21 cellular contexts compared by ENCODE assay signal in the genomic region with DNA sequence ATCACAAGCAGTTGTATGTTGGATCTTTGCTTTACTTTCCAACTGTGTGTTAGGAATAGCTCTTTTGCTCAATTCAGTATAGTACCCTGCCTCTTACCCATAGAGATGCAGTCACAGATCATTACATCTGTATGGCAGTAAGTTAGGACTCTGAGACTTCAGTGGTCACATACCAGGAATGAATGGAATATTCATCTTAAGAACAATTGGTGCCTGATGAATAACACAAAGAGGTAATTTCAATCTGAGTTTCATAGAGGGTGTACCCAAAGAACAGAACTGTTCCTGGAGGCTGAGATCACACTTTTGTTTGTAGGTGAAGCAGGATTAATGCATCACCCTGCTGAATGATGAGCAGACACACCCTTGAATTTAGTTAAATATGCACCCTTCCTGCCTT. TPM values are rescaled to one million over a fixed set of nuclear protein-coding genes. Genes with fewer than 3 reads are reported as not detected.
DNase-seq lines count a peak whose midpoint lies in the region; ATAC-seq, FAIRE-seq and TF ChIP-seq lines count a peak whose summit lies in the region.
"Had no signal": no experiment of that assay in that cellular context is flagged by ENCODE, and none has a peak within 500 bp of the region (broad histone marks: within the 10 kb centered on the region; RNA-seq: fewer than 3 reads in every experiment).

No MANE protein-coding gene starts in this region.

- H3K4me3 Mint-ChIP-seq in Caco-2 (ENCODE audit: unreplicated experiment) = no peak overlapping the region
- H3K4me3 Mint-ChIP-seq in activated naive CD8-positive, alpha-beta T cell treated with anti-CD3 and anti-CD28 coated beads for 36 hours = no peak overlapping the region
- H3K4me3 Mint-ChIP-seq: B cell; CD4-positive, alpha-beta T cell had no signal

- no peaks in the 10 kb centered on the region for H3K27me3 Mint-ChIP-seq in Caco-2 (ENCODE audit: insufficient read depth, unreplicated experiment)
- peaks cover 16% of the 10 kb centered on the region for H3K27me3 Mint-ChIP-seq in activated naive CD8-positive, alpha-beta T cell treated with anti-CD3 and anti-CD28 coated beads for 36 hours
- H3K27me3 Mint-ChIP-seq: B cell; CD4-positive, alpha-beta T cell had no signal

- H2AFZ ChIP-seq in K562 (ENCODE audit: low read depth, low read length) = peak overlapping the region; percentile 54

- H3K36me3 Mint-ChIP-seq in Caco-2 (ENCODE audit: insufficient read depth, unreplicated experiment) = no peaks in the 10 kb centered on the region
- H3K36me3 Mint-ChIP-seq in activated naive CD8-positive, alpha-beta T cell treated with anti-CD3 and anti-CD28 coated beads for 36 hours = no peaks in the 10 kb centered on the region

- H3K36me3 ChIP-seq in K562 (ENCODE audit: control insufficient read depth, insufficient read depth, low read length) = no peaks in the 10 kb centered on the region
- no peaks in the 10 kb centered on the region for H3K36me3 ChIP-seq in kidney epithelial cell (ENCODE audit: control insufficient read depth, insufficient read depth, low read length)
- H3K36me3 ChIP-seq in Caco-2 (ENCODE audit: control insufficient read depth, insufficient read depth, low read length) = no peaks in the 10 kb centered on the region

- POLR2A ChIA-PET in K562 (lab: Yijun Ruan, JAX) (interaction anchor here (1.1 to 1.3 kb wide), 2 partner anchors 9 to 30 kb away, joined by 3 read pairs; no protein-coding TSS in a partner anchor), Caco-2 (lab: Charles Lee) (no interaction called here)

- CTCF ChIA-PET in K562 (lab: Yijun Ruan, JAX; ENCODE audit: low intra/inter-chr PET ratio) = no interaction called here
- CTCF ChIA-PET in Caco-2 (lab: Charles Lee) = no interaction called here

- ATAC-seq in K562 (no peak), HG02852 (IDR thresholded peaks at IDR 0.05; ENCODE audit: unreplicated experiment) (no peak), right cardiac atrium (no peak)
- ATAC-seq: Panc1 had no signal

- H3K9me1 ChIP-seq in K562 (ENCODE audit: control insufficient read depth, insufficient read depth, low read length) = no peaks in the 10 kb centered on the region

- intact Hi-C loops in K562 (cut with micrococcal nuclease) = no loop called here
- intact Hi-C loops in Caco-2 (cut with micrococcal nuclease; ENCODE audit: unreplicated experiment) = no loop called here
- intact Hi-C loops in right cardiac atrium (cut with DNase I) = no loop called here

- no peak overlapping the region for H3K27ac Mint-ChIP-seq in Caco-2 (ENCODE audit: unreplicated experiment)
- H3K27ac Mint-ChIP-seq in activated naive CD8-positive, alpha-beta T cell treated with anti-CD3 and anti-CD28 coated beads for 36 hours = no peak overlapping the region
- H3K27ac Mint-ChIP-seq: B cell; CD4-positive, alpha-beta T cell had no signal

- TF ChIP-seq POLR2A in K562 (conservative IDR thresholded peaks at IDR 0.05) = no peak

- H3K9me3 Mint-ChIP-seq in Caco-2 (ENCODE audit: unreplicated experiment) = no peaks in the 10 kb centered on the region
- H3K9me3 Mint-ChIP-seq in activated naive CD8-positive, alpha-beta T cell treated with anti-CD3 and anti-CD28 coated beads for 36 hours = no peaks in the 10 kb centered on the region
- H3K9me3 Mint-ChIP-seq: CD4-positive, alpha-beta T cell had no signal

- no peaks in the 10 kb centered on the region; a peak in 1 of 5 replicates for H3K4me1 ChIP-seq in K562 (replicated peaks in 1 of 2; ENCODE audit: control insufficient read depth in 2 of 2, insufficient read depth in 2 of 2, low read length in 2 of 2)
- no peaks in the 10 kb centered on the region for H3K4me1 ChIP-seq in Caco-2
- no peaks in the 10 kb centered on the region for H3K4me1 ChIP-seq in right cardiac atrium (ENCODE audit: control insufficient read depth, insufficient read depth, low read length)

- no peak for TF ChIP-seq EP300 in K562 (IDR thresholded peaks at IDR 0.05; ENCODE audit: low read length)

- H3K79me2 ChIP-seq in K562 (ENCODE audit: control insufficient read depth, insufficient read depth, low read length) = no peaks in the 10 kb centered on the region

- TF ChIP-seq RAD21 in K562 (CRISPR knock-in tag; conservative IDR thresholded peaks at IDR 0.05 in 1 of 2, IDR thresholded peaks at IDR 0.05 in 1 of 2) = no peak

- H3K27ac ChIP-seq in K562 (ENCODE audit: extremely low read depth, low read depth, low read length) (no peak overlapping the region), right cardiac atrium (ENCODE audit: low read length) (no peak overlapping the region)

- H3K4me2 ChIP-seq in K562 (ENCODE audit: insufficient read depth, low read length) = no peak overlapping the region

- no TSS peak for BruUV-seq in K562 (replicated peaks; lab: Mats Ljungman, UMichigan)
- BruUV-seq in Caco-2 (replicated peaks; lab: Mats Ljungman, UMichigan) = no TSS peak

- DNase-seq in EH (ENCODE audit: low read depth) (peak; percentile 31), NCI-H345 (lab: John Stamatoyannopoulos, UW) (peak; percentile 13), K562 (ENCODE audit: extremely low read depth in 1 of 4, low spot score in 3 of 4) (peak in 1 of 4 experiments; percentile 6), kidney epithelial cell (ENCODE audit: low read depth) (peak; percentile 34), Caco-2 (no peak), right cardiac atrium (no peak)
- DNase-seq in activated naive CD8-positive, alpha-beta T cell treated with anti-CD3 and anti-CD28 coated beads for 36 hours = no peak
- DNase-seq: CD4-positive, alpha-beta T cell; DMS79 treated with DMSO at 0.1 percent for 48 hours; GDM1; GOT3; IMR-90; MV-4-11; NCI-H1436; NCI-H2081 treated with DMSO at 0.1 percent for 48 hours; NCI-H226; SHP77 had no signal

- in situ Hi-C loops in K562 (cut with MboI) = no loop called here

- no peaks in the 10 kb centered on the region for H3K9me3 ChIP-seq in K562 (replicated peaks; ENCODE audit: control insufficient read depth, insufficient read depth, low read depth, low read length)
- no peaks in the 10 kb centered on the region for H3K9me3 ChIP-seq in Caco-2
- H3K9me3 ChIP-seq in right cardiac atrium (ENCODE audit: control insufficient read depth, low read length) = no peaks in the 10 kb centered on the region

- H3K27me3 ChIP-seq in K562 (ENCODE audit: control insufficient read depth in 2 of 2, insufficient read depth in 2 of 2, low read length in 2 of 2) = no peaks in the 10 kb centered on the region
- no peaks in the 10 kb centered on the region for H3K27me3 ChIP-seq in kidney epithelial cell (ENCODE audit: control insufficient read depth, insufficient read depth, low read length)
- no peaks in the 10 kb centered on the region for H3K27me3 ChIP-seq in Caco-2 (replicated peaks; ENCODE audit: control insufficient read depth, insufficient read depth, low read length)
- no peaks in the 10 kb centered on the region for H3K27me3 ChIP-seq in right cardiac atrium (ENCODE audit: control insufficient read depth, insufficient read depth)

- TF ChIP-seq CTCF in K562 (IDR thresholded peaks at IDR 0.05 in 2 of 3, conservative IDR thresholded peaks at IDR 0.05 in 1 of 3; ENCODE audit: insufficient read depth in 2 of 3, low read depth in 1 of 3, low read length in 3 of 3) (no peak), kidney epithelial cell (IDR thresholded peaks at IDR 0.05; ENCODE audit: insufficient read depth, low read length, poor library complexity, severe bottlenecking) (no peak), Caco-2 (IDR thresholded peaks at IDR 0.05; ENCODE audit: insufficient read depth in 1 of 2, low read depth in 1 of 2, low read length in 1 of 2, severe bottlenecking in 1 of 2, unreplicated experiment in 1 of 2) (no peak)

- H3K4me1 Mint-ChIP-seq in Caco-2 (ENCODE audit: low read depth, unreplicated experiment) = no peaks in the 10 kb centered on the region
- no peaks in the 10 kb centered on the region for H3K4me1 Mint-ChIP-seq in activated naive CD8-positive, alpha-beta T cell treated with anti-CD3 and anti-CD28 coated beads for 36 hours
- H3K4me1 Mint-ChIP-seq: B cell had no signal

- H4K20me1 ChIP-seq in K562 (replicated peaks; ENCODE audit: control insufficient read depth, insufficient read depth, low read length) = no peaks in the 10 kb centered on the region

- no peak for FAIRE-seq in K562 (lab: Jason Lieb, UNC)
- FAIRE-seq: D721Med had no signal

- no peak overlapping the region for H3K9ac ChIP-seq in K562 (ENCODE audit: insufficient read depth in 1 of 2, low read depth in 2 of 2, low read length in 2 of 2)

- H3K4me3 ChIP-seq in K562 (no peak overlapping the region), kidney epithelial cell (ENCODE audit: low read depth, low read length) (no peak overlapping the region), Caco-2 (ENCODE audit: low read depth, low read length) (no peak overlapping the region), right cardiac atrium (ENCODE audit: low read length) (no peak overlapping the region)

TF ChIP-seq in K562, 482 proteins besides CTCF, POLR2A, EP300 and RAD21 (continues in another document):
- no peak for TF ChIP-seq ZNF644 (tag; IDR thresholded peaks at IDR 0.05; ENCODE audit: low read depth)
- no peak for TF ChIP-seq FOXJ2 (tag; IDR thresholded peaks at IDR 0.05)
- TF ChIP-seq POU5F1 (IDR thresholded peaks at IDR 0.05; ENCODE audit: borderline replicate concordance, low read depth, low read length, partially characterized antibody) = no peak

RNA-seq across cellular contexts. Expression of a gene that starts 28.7 kb away (rescaled TPM):
- total RNA-seq in K562 (2011; cell fraction: chromatin; rRNA removed; ENCODE audit: low replicate concordance) = 104 and 140 TPM in 2 replicates
- 46.7 and 52.6 TPM in 2 replicates for total RNA-seq in K562 (2011; cell fraction: nucleolus; rRNA removed)
- 47.2 and 119 TPM in 2 replicates for total RNA-seq in K562 (2011; cell fraction: nucleoplasm; rRNA removed)
- total RNA-seq in K562 (2014; rRNA removed) (21.0 and 30.1 TPM in 2 replicates), K562 (2014; rRNA removed; fragmentation: Illumina TruSeq; extraction: Trizol) (37.5 and 39.3 TPM in 2 replicates), K562 (2015; rRNA removed; fragmentation: Illumina TruSeq; extraction: Trizol) (43.2 and 44.3 TPM in 2 replicates), K562 (2021) (30.1 and 33.8 TPM in 2 replicates), kidney epithelial cell (23.3 and 30.9 TPM in 2 replicates), Caco-2 (2022) (13.8 and 14.0 TPM in 2 replicates), right cardiac atrium (10 to 100 TPM; 59.8 to 79.6 (median 73.3) TPM)
- polyA plus RNA-seq in K562 (2011; rRNA removed) (29.5 and 31.8 TPM in 2 replicates), K562 (2014; fragmentation: Illumina TruSeq; extraction: Trizol) (28.2 and 29.7 TPM in 2 replicates), K562 (2014; fragmentation: Nextera tagmentation; extraction: Ambion mirVana) (1 to 10 TPM; 3.6 to 4.3 TPM), K562 (2014; rRNA removed) (22.5 and 22.6 TPM in 2 replicates), right cardiac atrium (27.2 TPM)
- polyA plus RNA-seq in K562 (2011; cell fraction: cytosol; rRNA removed) = 15.8 and 22.8 TPM in 2 replicates
- 33.0 and 34.3 TPM in 2 replicates for polyA plus RNA-seq in K562 (2011; cell fraction: nucleus; rRNA removed)
- polyA plus RNA-seq in K562 (2012) = 25.3 and 25.9 TPM in 2 replicates
- 58.2 and 66.9 TPM in 2 replicates for polyA minus RNA-seq in K562 (2011; rRNA and poly(A)+ RNA removed)
- 27.8 and 31.0 TPM in 2 replicates for polyA minus RNA-seq in K562 (2011; cell fraction: cytosol; rRNA and poly(A)+ RNA removed)
- 52.9 and 92.3 TPM in 2 replicates for polyA minus RNA-seq in K562 (2011; cell fraction: nucleus; rRNA and poly(A)+ RNA removed)
- total RNA-seq in activated naive CD8-positive, alpha-beta T cell treated with anti-CD3 and anti-CD28 coated beads for 36 hours = not detected

Comparison
In these comparisons a context has a peak if more than half of its experiments do, and no peak if none do; other contexts are left out.
1. DNase-seq: peak in EH (single experiment), NCI-H345 (single experiment) and kidney epithelial cell (single experiment); none in Caco-2 (0 of 2), activated naive CD8-positive, alpha-beta T cell treated with anti-CD3 and anti-CD28 coated beads for 36 hours (single experiment) and right cardiac atrium (0 of 3).
2. RNA of a gene that starts 28.7 kb away (total RNA-seq): 59.8 to 79.6 TPM in right cardiac atrium, 21.0 to 140 TPM in K562, 23.3 to 30.9 TPM in kidney epithelial cell and 13.8 to 14.0 TPM in Caco-2; not detected in activated naive CD8-positive, alpha-beta T cell treated with anti-CD3 and anti-CD28 coated beads for 36 hours; every median in the first group is over 10 times any median in the second.